Comparison of ENCODE assay signal across 8 cellular contexts in genomic region chr16:30356401-30357084, GRCh38. TPM values are rescaled to one million over a fixed set of nuclear protein-coding genes. Genes with fewer than 3 reads are reported as not detected.
DNase-seq lines count a peak whose midpoint lies in the region; ATAC-seq, FAIRE-seq and TF ChIP-seq lines count a peak whose summit lies in the region.

No MANE protein-coding gene starts in this region.

- H3K27me3 ChIP-seq in H9 (ENCODE audit: insufficient read depth, low read length), result no peaks in the 10 kb centered on the region
- no peaks in the 10 kb centered on the region for H3K27me3 ChIP-seq in psoas muscle (ENCODE audit: insufficient read depth in 3 of 3, low read length in 2 of 3)

- peak overlapping the region; percentile 82 for H4K8ac ChIP-seq in H9 (replicated peaks; ENCODE audit: insufficient read length, low read depth, low read length)

- peak overlapping the region; percentile 95 to 98 for H3K4me3 Mint-ChIP-seq in H9

- no peak for ATAC-seq in psoas muscle
- ATAC-seq in GM18867 (IDR thresholded peaks at IDR 0.05; ENCODE audit: unreplicated experiment), result no peak

- H3K4me2 ChIP-seq in H9 (ENCODE audit: insufficient read depth, insufficient read length, low read length), result peak overlapping the region; percentile 96

- DNase-seq in H9 (no peak), RPMI8226 (peak; percentile 72), fibroblast of villous mesenchyme (ENCODE audit: low read depth) (no peak), psoas muscle (peak in 1 of 2 donors; percentile 51), A172 (ENCODE audit: low spot score) (no peak), H54 (ENCODE audit: insufficient read length, low spot score) (no peak), superior temporal gyrus (ENCODE audit: extremely low spot score) (no peak)

- H3K36me3 Mint-ChIP-seq in H9 (ENCODE audit: insufficient read depth in 1 of 3, low read depth in 3 of 3), result peaks cover 21 to 64% (median 52%) of the 10 kb centered on the region in 3 experiments

- FAIRE-seq in H54 (lab: Jason Lieb, UNC), result no peak

- H3K4ac ChIP-seq in H9 (ENCODE audit: low read depth, low read length), result no peak overlapping the region

- H2BK12ac ChIP-seq in H9 (ENCODE audit: insufficient read length, low read depth, low read length), result no peak overlapping the region

- no peak overlapping the region for H2AFZ ChIP-seq in H9 (ENCODE audit: low read length)

- no peak for TF ChIP-seq POLR2A in H54 (IDR thresholded peaks at IDR 0.05; ENCODE audit: low read depth, low read length)

- H2BK5ac ChIP-seq in H9 (ENCODE audit: insufficient read length, low read length), result no peak overlapping the region

- H3K23ac ChIP-seq in H9 (ENCODE audit: insufficient read length, low read depth, low read length), result no peak overlapping the region

- peak overlapping the region; percentile 97 for H3K4me3 ChIP-seq in fibroblast of villous mesenchyme (ENCODE audit: low read depth, low read length)
- H3K4me3 ChIP-seq in psoas muscle, result peak overlapping the region; percentile 89

- H3K27ac Mint-ChIP-seq in H9, result peak overlapping the region; percentile 62 to 99 (median 99); a peak in 6 of 7 replicates

- no peaks in the 10 kb centered on the region; the same call in 1 of the 2 replicates for H3K27me3 Mint-ChIP-seq in H9 (ENCODE audit: low read depth)

- H3K4me1 ChIP-seq in H9 (ENCODE audit: insufficient read depth, low read length) (no peaks in the 10 kb centered on the region), psoas muscle (peaks cover 40% of the 10 kb centered on the region)

- no CpG with 5 or more reads among the region's 12 CpGs for WGBS in H9 (ENCODE audit: extremely low coverage, insufficient read length, low lambda C conversion rate)
- 44 to 58% (median 53%) methylated on average over 12 of the region's 12 CpGs for WGBS in psoas muscle, 3 donors

- no peak overlapping the region for H2AK5ac ChIP-seq in H9 (ENCODE audit: insufficient read length, low read length)

- TF ChIP-seq CTCF in H9 (conservative IDR thresholded peaks at IDR 0.05) (no peak), fibroblast of villous mesenchyme (IDR thresholded peaks at IDR 0.05; ENCODE audit: insufficient read depth, low read depth, low read length) (no peak), psoas muscle (IDR thresholded peaks at IDR 0.05) (no peak)

- H4K20me1 ChIP-seq in H9 (ENCODE audit: control insufficient read depth, insufficient read depth, insufficient read length), result no peaks in the 10 kb centered on the region

- intact Hi-C loops in psoas muscle (cut with DNase I), result loop anchor here in 1 of 2 donors (1.0 kb wide), 1 partner anchor 12 kb away; no protein-coding TSS in a partner anchor

- H3K9ac ChIP-seq in H9 (ENCODE audit: extremely low read depth, insufficient read length, low read length), result peak overlapping the region; percentile 97

- H3T11ph ChIP-seq in H9 (ENCODE audit: low read length), result no peak overlapping the region

- H3K18ac ChIP-seq in H9 (ENCODE audit: insufficient read length, low read depth, low read length), result no peak overlapping the region

- H3K14ac ChIP-seq in H9 (ENCODE audit: insufficient read depth, low read length), result no peak overlapping the region

- H4K91ac ChIP-seq in H9 (ENCODE audit: insufficient read length, low read depth, low read length), result no peak overlapping the region

- no peak overlapping the region for H4K5ac ChIP-seq in H9 (ENCODE audit: insufficient read length, low read depth, low read length)

- H2BK20ac ChIP-seq in H9 (ENCODE audit: low read depth, low read length, poor library complexity, severe bottlenecking), result no peak overlapping the region

- peaks cover 13% of the 10 kb centered on the region for H3K23me2 ChIP-seq in H9 (ENCODE audit: insufficient read length, low read depth, low read length, poor library complexity, severe bottlenecking)

- H2BK120ac ChIP-seq in H9 (ENCODE audit: low read depth, low read length, poor library complexity, severe bottlenecking), result no peak overlapping the region

- H3K79me2 ChIP-seq in H9 (ENCODE audit: insufficient read depth, low read length), result peaks cover 3% of the 10 kb centered on the region; the same call in 1 of the 2 replicates

- H3K27ac ChIP-seq in H9 (ENCODE audit: insufficient read length, low read depth, low read length) (peak overlapping the region; percentile 97), psoas muscle (peak overlapping the region; percentile 97)

- H3K56ac ChIP-seq in H9 (ENCODE audit: insufficient read length, low read depth, low read length), result no peak overlapping the region

- H2BK15ac ChIP-seq in H9 (ENCODE audit: low read depth, low read length), result no peak overlapping the region

- peaks cover 23 to 36% of the 10 kb centered on the region in 2 experiments for H3K4me1 Mint-ChIP-seq in H9

- H3K36me3 ChIP-seq in psoas muscle (ENCODE audit: insufficient read depth in 1 of 2, low read depth in 1 of 2), result peaks cover 0 to 67% of the 10 kb centered on the region in 2 donors

- peaks cover 8% of the 10 kb centered on the region for H3K79me1 ChIP-seq in H9 (ENCODE audit: insufficient read depth, low read depth, low read length, poor library complexity, severe bottlenecking)

- H3K9me3 Mint-ChIP-seq in H9, result 0 out of 5 replicates have a peak, but pooled peaks cover 0 to 2% of the 10 kb centered on the region in 2 experiments

- H3K9me3 ChIP-seq in H9 (ENCODE audit: control insufficient read depth, low read depth, low read length), result no peaks in the 10 kb centered on the region
- H3K9me3 ChIP-seq in psoas muscle, result no peaks in the 10 kb centered on the region

RNA-seq across cellular contexts. Expression of gene CD2BP2, which starts 1.4 kb away (rescaled TPM):
- total RNA-seq in H9 (2021) (90.1 and 90.2 TPM in 2 replicates), fibroblast of villous mesenchyme (35.1 and 40.6 TPM in 2 replicates), psoas muscle (10 to 100 TPM; 38.9 to 65.0 (median 49.6) TPM)
- polyA plus RNA-seq in psoas muscle, result 10 to 100 TPM; 31.0 to 61.8 (median 55.6) TPM
- 87.1 and 116 TPM in 2 replicates for total RNA-seq in A172 (2014; rRNA removed; shearing (Covaris generic))

RNA-seq across cellular contexts. Expression of gene TBC1D10B, which starts 13.8 kb away (rescaled TPM):
- total RNA-seq in H9 (2021) (25.6 and 25.8 TPM in 2 replicates), fibroblast of villous mesenchyme (37.1 and 37.7 TPM in 2 replicates), psoas muscle (10 to 100 TPM; 30.1 to 50.0 (median 34.1) TPM)
- polyA plus RNA-seq in psoas muscle, result 10 to 100 TPM; 24.5 to 45.0 (median 26.4) TPM
- 47.0 and 55.6 TPM in 2 replicates for total RNA-seq in A172 (2014; rRNA removed; shearing (Covaris generic))

RNA-seq across cellular contexts. Expression of gene MYL11, which starts 18.1 kb away (rescaled TPM):
- 0.70 and 1.4 TPM in 2 replicates for total RNA-seq in H9 (2021)
- not detected in 2 replicates for total RNA-seq in fibroblast of villous mesenchyme
- total RNA-seq in psoas muscle, result 1,000 to 10,000 TPM; 1,414 to 6,743 (median 2,777) TPM
- 1,000 to 10,000 TPM in 2 of 3 donors, 100 to 1,000 TPM in 1; 636 to 4,264 (median 2,548) TPM for polyA plus RNA-seq in psoas muscle
- total RNA-seq in A172 (2014; rRNA removed; shearing (Covaris generic)), result not detected in 2 replicates

RNA-seq across cellular contexts. Expression of gene SEPTIN1, which starts 25.8 kb away (rescaled TPM):
- total RNA-seq in H9 (2021) (1.4 and 2.5 TPM in 2 replicates), fibroblast of villous mesenchyme (0.43 TPM in 1 of 2 replicates, not detected in the other), psoas muscle (1 to 10 TPM in 2 of 4 donors, under 1 TPM in 2; 0.34 to 1.8 (median 0.90) TPM)
- polyA plus RNA-seq in psoas muscle, result under 1 TPM; 0.22 to 0.51 (median 0.28) TPM
- total RNA-seq in A172 (2014; rRNA removed; shearing (Covaris generic)), result not detected in 2 replicates

RNA-seq across cellular contexts. Expression of gene ZNF48, which starts 38.7 kb away (rescaled TPM):
- total RNA-seq in H9 (2021), result 57.3 and 61.2 TPM in 2 replicates
- total RNA-seq in fibroblast of villous mesenchyme, result 10.4 and 12.6 TPM in 2 replicates
- total RNA-seq in psoas muscle, result 1 to 10 TPM; 2.8 to 7.8 (median 5.6) TPM
- polyA plus RNA-seq in psoas muscle, result 1 to 10 TPM; 2.3 to 7.4 (median 3.2) TPM
- 19.1 and 20.7 TPM in 2 replicates for total RNA-seq in A172 (2014; rRNA removed; shearing (Covaris generic))

Comparison
In these comparisons a context has a peak if more than half of its experiments do, and no peak if none do; other contexts are left out.
1. RNA of gene MYL11, which starts 18.1 kb away (total RNA-seq): 1,414 to 6,743 TPM in psoas muscle; 0.70 to 1.4 TPM in H9, not detected in fibroblast of villous mesenchyme and not detected in A172; every median in the first group is over 100 times any median in the second.